14 cellular contexts compared by ENCODE assay signal in genomic region chr5:56060276-56061110, GRCh38.
DNase-seq lines count a peak whose midpoint lies in the region; ATAC-seq and TF ChIP-seq lines count a peak whose summit lies in the region.
"Had no signal": no experiment of that assay in that cellular context is flagged by ENCODE, and none has a peak within 500 bp of the region (broad histone marks: within the 10 kb centered on the region; RNA-seq: fewer than 3 reads in every experiment).

No MANE protein-coding gene starts in this region.

- H3K9me3 ChIP-seq in osteoblast (ENCODE audit: low read depth, low read length) (no peaks in the 10 kb centered on the region), left lung (no peaks in the 10 kb centered on the region)
- H3K9me3 ChIP-seq: sigmoid colon had no signal

- H3K4me1 Mint-ChIP-seq in activated T-helper 17 cell treated with anti-CD3 and anti-CD28 coated beads, Interleukin-2, amount 50 U/mL, for 72 hours: peaks cover 37% of the 10 kb centered on the region
- H3K4me1 Mint-ChIP-seq in naive thymus-derived CD8-positive, alpha-beta T cell: peaks cover 36 to 77% (median 64%) of the 10 kb centered on the region in 4 donors

- POLR2A ChIA-PET in naive thymus-derived CD8-positive, alpha-beta T cell (lab: Charles Lee): interaction anchor here (0.7 to 6.1 kb wide), 7 partner anchors 9 to 69 kb away, joined by 3 to 66 read pairs (median 5); partner anchors contain the start of gene IL6ST

- no peak overlapping the region for H3K27ac Mint-ChIP-seq in activated T-helper 17 cell treated with anti-CD3 and anti-CD28 coated beads, Interleukin-2, amount 50 U/mL, for 72 hours
- peak overlapping the region; percentile 84 to 98 (median 88) for H3K27ac Mint-ChIP-seq in naive thymus-derived CD8-positive, alpha-beta T cell

- H3K27me3 Mint-ChIP-seq in activated T-helper 17 cell treated with anti-CD3 and anti-CD28 coated beads, Interleukin-2, amount 50 U/mL, for 72 hours: no peaks in the 10 kb centered on the region
- no peaks in the 10 kb centered on the region for H3K27me3 Mint-ChIP-seq in naive thymus-derived CD8-positive, alpha-beta T cell

- H3K4me3 Mint-ChIP-seq in activated T-helper 17 cell treated with anti-CD3 and anti-CD28 coated beads, Interleukin-2, amount 50 U/mL, for 72 hours: peak overlapping the region; percentile 9
- peak overlapping the region; percentile 34 to 83 (median 76) for H3K4me3 Mint-ChIP-seq in naive thymus-derived CD8-positive, alpha-beta T cell

- H3K27ac ChIP-seq in osteoblast (ENCODE audit: low read depth, low read length) (no peak overlapping the region), left lung (no peak overlapping the region)
- H3K27ac ChIP-seq: dorsolateral prefrontal cortex, sigmoid colon had no signal

- ATAC-seq in activated T-helper 17 cell treated with anti-CD3 and anti-CD28 coated beads, Interleukin-2, amount 50 U/mL, for 72 hours (replicated peaks): peak; percentile 38
- peak; percentile 41 to 50 for ATAC-seq in naive thymus-derived CD8-positive, alpha-beta T cell
- ATAC-seq in left lobe of liver (no peak), left lung (no peak)

- H3K4me1 ChIP-seq in osteoblast (ENCODE audit: insufficient read depth, low read length) (peaks cover 16% of the 10 kb centered on the region), left lung (peaks cover 11 to 21% of the 10 kb centered on the region in 2 donors)

- intact Hi-C loops in left lung (cut with DNase I): no loop called here

- H3K4me2 ChIP-seq in osteoblast (ENCODE audit: insufficient read depth, low read length): no peak overlapping the region

- no peaks in the 10 kb centered on the region for H3K27me3 ChIP-seq in osteoblast (ENCODE audit: insufficient read depth, low read length)
- H3K27me3 ChIP-seq in left lung: no peaks in the 10 kb centered on the region
- H3K27me3 ChIP-seq: sigmoid colon had no signal

- no peaks in the 10 kb centered on the region for H3K79me2 ChIP-seq in osteoblast (ENCODE audit: insufficient read depth, low read length)

- no peak overlapping the region for H2AFZ ChIP-seq in osteoblast (ENCODE audit: low read length)

- DNase-seq in activated naive CD4-positive, alpha-beta T cell treated with Interleukin-2 at 50 U/mL for 16 hours: peak; percentile 9
- DNase-seq in activated naive CD4-positive, alpha-beta T cell (lab: John Stamatoyannopoulos, UW): no peak
- DNase-seq in naive thymus-derived CD8-positive, alpha-beta T cell: peak in 8 of 10 donors; percentile 10 to 65 (median 41)
- DNase-seq in SIG-M5 (lab: John Stamatoyannopoulos, UW) (no peak), osteoblast (ENCODE audit: insufficient read length, low spot score, missing footprints) (no peak), left lobe of liver (ENCODE audit: low spot score) (no peak), left lung (no peak)
- DNase-seq: amygdala, DND-41, dorsolateral prefrontal cortex, NCI-H1417 treated with DMSO at 0.1 percent for 48 hours, NCI-H526, sigmoid colon had no signal

- H3K9me3 Mint-ChIP-seq in activated T-helper 17 cell treated with anti-CD3 and anti-CD28 coated beads, Interleukin-2, amount 50 U/mL, for 72 hours: no peaks in the 10 kb centered on the region
- H3K9me3 Mint-ChIP-seq in naive thymus-derived CD8-positive, alpha-beta T cell: peaks cover 0 to 4% (median 0%) of the 10 kb centered on the region in 9 donors

- TF ChIP-seq CTCF in osteoblast (IDR thresholded peaks at IDR 0.05; ENCODE audit: extremely low read depth, low read depth, low read length) (no peak), left lung (IDR thresholded peaks at IDR 0.05) (no peak)

- no peaks in the 10 kb centered on the region for H3K36me3 Mint-ChIP-seq in activated T-helper 17 cell treated with anti-CD3 and anti-CD28 coated beads, Interleukin-2, amount 50 U/mL, for 72 hours (ENCODE audit: low read depth)
- no peaks in the 10 kb centered on the region for H3K36me3 Mint-ChIP-seq in naive thymus-derived CD8-positive, alpha-beta T cell

- H3K36me3 ChIP-seq in osteoblast (ENCODE audit: insufficient read depth, low read length) (no peaks in the 10 kb centered on the region), left lung (no peaks in the 10 kb centered on the region)
- H3K36me3 ChIP-seq: sigmoid colon had no signal

- no peak overlapping the region for H3K4me3 ChIP-seq in osteoblast (ENCODE audit: insufficient read depth, low read length)
- no peak overlapping the region for H3K4me3 ChIP-seq in left lung
- H3K4me3 ChIP-seq: dorsolateral prefrontal cortex, sigmoid colon had no signal

- no peaks in the 10 kb centered on the region for H4K20me1 ChIP-seq in osteoblast (ENCODE audit: insufficient read depth, low read length)

Comparison
In these comparisons a context has a peak if more than half of its experiments do, and no peak if none do; other contexts are left out.
1. DNase-seq: peak in activated naive CD4-positive, alpha-beta T cell treated with Interleukin-2 at 50 U/mL for 16 hours (single experiment) and naive thymus-derived CD8-positive, alpha-beta T cell (8 of 10); none in activated naive CD4-positive, alpha-beta T cell (0 of 4), SIG-M5 (single experiment), osteoblast (single experiment), left lobe of liver (single experiment) and left lung (0 of 2).
2. ATAC-seq: peak in activated T-helper 17 cell treated with anti-CD3 and anti-CD28 coated beads, Interleukin-2, amount 50 U/mL, for 72 hours (single experiment) and naive thymus-derived CD8-positive, alpha-beta T cell (2 of 2); none in left lobe of liver (single experiment) and left lung (single experiment).